ENCODE assay signal across 17 cellular contexts in the genomic region with DNA sequence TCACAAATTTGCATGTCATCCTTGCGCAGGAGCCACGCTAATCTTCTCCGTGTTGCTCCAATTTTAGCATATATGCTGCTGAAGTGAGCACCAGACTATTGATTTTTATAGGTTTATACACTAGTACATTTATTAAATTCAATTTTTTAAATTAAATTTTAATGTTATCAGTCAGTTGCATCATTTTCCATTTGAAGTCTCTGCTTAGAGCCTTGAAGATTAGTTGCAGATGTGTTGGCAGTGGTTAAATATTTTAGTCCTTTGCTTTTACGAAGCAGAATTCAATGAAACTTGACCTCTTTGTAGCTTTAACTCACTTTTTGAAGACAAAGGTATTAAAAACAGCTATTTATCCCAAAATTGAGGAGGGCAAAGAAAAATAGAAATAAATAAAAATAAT.
"Had no signal": no experiment of that assay in that cellular context is flagged by ENCODE, and none has a peak within 500 bp of the region (broad histone marks: within the 10 kb centered on the region; RNA-seq: fewer than 3 reads in every experiment).

No MANE protein-coding gene starts in this region.

- DNase-seq: activated CD4-positive, alpha-beta memory T cell treated with anti-CD3 and anti-CD28 coated beads, Interleukin-2, amount 10 ng/mL, durations not matched to agents 7 days and 5 days; activated CD4-positive, alpha-beta T cell treated with anti-CD3 and anti-CD28 coated beads for 48 hours; activated CD8-positive, alpha-beta memory T cell treated with anti-CD3 and anti-CD28 coated beads, Interleukin-2, amount 10 ng/mL, durations not matched to agents 7 days and 5 days; activated naive CD4-positive, alpha-beta T cell treated with anti-CD3 and anti-CD28 coated beads for 36 hours; activated naive CD8-positive, alpha-beta T cell treated with anti-CD3 and anti-CD28 coated beads, Interleukin-2, amount 50 U/mL, for 24 hours; effector memory CD4-positive, alpha-beta T cell; immature natural killer cell; left ventricle myocardium superior; ovary; right lobe of liver; stimulated activated CD4-positive, alpha-beta T cell treated with anti-CD3 and anti-CD28 coated beads, Interleukin-4, amount 100 ng/mL, for 24 hours; T-cell; testis had no signal

- H3K4me3 ChIP-seq: ascending aorta, ovary, right lobe of liver, smooth muscle cell, testis had no signal

- ATAC-seq: activated CD8-positive, alpha-beta memory T cell treated with anti-CD3 and anti-CD28 coated beads, Interleukin-2, amount 10 ng/mL, durations not matched to agents 7 days and 5 days; activated naive CD8-positive, alpha-beta T cell treated with anti-CD3 and anti-CD28 coated beads, Interleukin-2, amount 50 U/mL, for 24 hours; left ventricle myocardium superior; right lobe of liver; stimulated activated effector memory CD8-positive, alpha-beta T cell treated with anti-CD3 and anti-CD28 coated beads, Interleukin-12 subunit alpha, Interleukin-12 subunit beta, amount 100 ng/mL, for 72 hours; T-cell; WTC11 had no signal
